In the genomic region with DNA sequence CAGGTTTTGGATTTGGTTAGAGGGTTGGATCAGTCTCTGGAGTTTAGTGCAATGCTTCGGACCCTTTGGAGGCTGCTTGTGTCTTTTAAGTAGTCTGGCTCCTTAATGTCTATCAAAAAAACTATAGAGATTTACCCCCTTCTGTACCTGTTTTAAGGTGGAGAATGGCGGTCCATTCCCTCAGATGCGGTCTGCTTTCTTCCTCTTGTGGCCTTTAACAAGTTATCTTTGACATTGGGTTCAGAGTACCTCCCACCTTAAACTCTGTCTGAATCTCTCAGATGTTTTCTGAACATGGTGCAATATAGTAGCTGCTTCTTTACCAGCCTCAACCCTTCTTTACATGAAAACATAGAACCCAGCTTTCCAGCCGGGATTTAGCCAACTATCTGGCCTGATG, we compare ENCODE assay signal across 15 cellular contexts. TPM values are rescaled to one million over a fixed set of nuclear protein-coding genes. Genes with fewer than 3 reads are reported as not detected.
DNase-seq lines count a peak whose midpoint lies in the region; ATAC-seq and TF ChIP-seq lines count a peak whose summit lies in the region.
"Had no signal": no experiment of that assay in that cellular context is flagged by ENCODE, and none has a peak within 500 bp of the region (broad histone marks: within the 10 kb centered on the region; RNA-seq: fewer than 3 reads in every experiment).

No MANE protein-coding gene starts in this region.

- H3K36me3 Mint-ChIP-seq in T-helper 1 cell treated with Interleukin-12 subunit alpha and Interleukin-12 subunit beta and Interleukin-4 antibody, amounts not matched to agents 30 μg/mL and 1 μg/mL, for 36 hours (ENCODE audit: low read depth) = peaks cover 10% of the 10 kb centered on the region
- H3K36me3 Mint-ChIP-seq in HFFc6 (ENCODE audit: low read depth) (peaks cover 17% of the 10 kb centered on the region; the same call in 1 of the 2 replicates), nephron (ENCODE audit: low read depth) (peaks cover 21% of the 10 kb centered on the region)
- peaks cover 43% of the 10 kb centered on the region for H3K36me3 Mint-ChIP-seq in activated T-helper 2 cell treated with anti-CD3 and anti-CD28 coated beads, Interferon-gamma antibody, Interleukin-2, Interleukin-4, amounts not matched to agents 10 μg/mL and 5 μg/mL and 100 μg/mL, durations not matched to agents 14 hours and 24 hours and 36 hours (ENCODE audit: low read depth)

- TF ChIP-seq CTCF in HFFc6 (IDR thresholded peaks at IDR 0.05) (no peak), nephron (IDR thresholded peaks at IDR 0.05; ENCODE audit: unreplicated experiment in 3 of 3) (no peak)

- intact Hi-C loops in activated T-helper 2 cell treated with anti-CD3 and anti-CD28 coated beads, Interferon-gamma antibody, Interleukin-2, Interleukin-4, amounts not matched to agents 10 μg/mL and 5 μg/mL and 100 μg/mL, durations not matched to agents 14 hours and 24 hours and 36 hours (cut with micrococcal nuclease) = no loop called here

- H3K4me3 Mint-ChIP-seq in T-helper 1 cell treated with Interleukin-12 subunit alpha and Interleukin-12 subunit beta and Interleukin-4 antibody, amounts not matched to agents 30 μg/mL and 1 μg/mL, for 36 hours = peak overlapping the region; percentile 100
- H3K4me3 Mint-ChIP-seq in HFFc6 (peak overlapping the region; percentile 91; the same call in 1 of the 2 replicates), nephron (peak overlapping the region; percentile 95 to 97 (median 95))
- peak overlapping the region; percentile 98 for H3K4me3 Mint-ChIP-seq in activated T-helper 2 cell treated with anti-CD3 and anti-CD28 coated beads, Interferon-gamma antibody, Interleukin-2, Interleukin-4, amounts not matched to agents 10 μg/mL and 5 μg/mL and 100 μg/mL, durations not matched to agents 14 hours and 24 hours and 36 hours (ENCODE audit: low read depth)

- ATAC-seq in HG03460 (IDR thresholded peaks at IDR 0.05; ENCODE audit: unreplicated experiment) = no peak
- ATAC-seq: left lobe of liver had no signal

- H3K9me3 Mint-ChIP-seq in T-helper 1 cell treated with Interleukin-12 subunit alpha and Interleukin-12 subunit beta and Interleukin-4 antibody, amounts not matched to agents 30 μg/mL and 1 μg/mL, for 36 hours = no peaks in the 10 kb centered on the region
- H3K9me3 Mint-ChIP-seq in HFFc6 = no peaks in the 10 kb centered on the region
- no peaks in the 10 kb centered on the region for H3K9me3 Mint-ChIP-seq in activated T-helper 2 cell treated with anti-CD3 and anti-CD28 coated beads, Interferon-gamma antibody, Interleukin-2, Interleukin-4, amounts not matched to agents 10 μg/mL and 5 μg/mL and 100 μg/mL, durations not matched to agents 14 hours and 24 hours and 36 hours
- H3K9me3 Mint-ChIP-seq in nephron = no peaks in the 10 kb centered on the region

- no peaks in the 10 kb centered on the region for H3K27me3 Mint-ChIP-seq in T-helper 1 cell treated with Interleukin-12 subunit alpha and Interleukin-12 subunit beta and Interleukin-4 antibody, amounts not matched to agents 30 μg/mL and 1 μg/mL, for 36 hours (ENCODE audit: low read depth)
- peaks cover 11% of the 10 kb centered on the region for H3K27me3 Mint-ChIP-seq in HFFc6 (ENCODE audit: insufficient read depth)
- no peaks in the 10 kb centered on the region for H3K27me3 Mint-ChIP-seq in activated T-helper 2 cell treated with anti-CD3 and anti-CD28 coated beads, Interferon-gamma antibody, Interleukin-2, Interleukin-4, amounts not matched to agents 10 μg/mL and 5 μg/mL and 100 μg/mL, durations not matched to agents 14 hours and 24 hours and 36 hours (ENCODE audit: low read depth)
- H3K27me3 Mint-ChIP-seq in nephron (ENCODE audit: low read depth) = no peaks in the 10 kb centered on the region

- DNase-seq in T-helper 1 cell (no peak), HFFc6 (no peak), kidney tubule cell (ENCODE audit: low spot score) (no peak), kidney glomerular epithelial cell (lab: John Stamatoyannopoulos, UW) (no peak)
- no peak for DNase-seq in activated T-helper 2 cell treated with anti-CD3 and anti-CD28 coated beads, Interferon-gamma antibody, Interleukin-2, Interleukin-4, amounts not matched to agents 10 μg/mL and 5 μg/mL and 100 μg/mL, durations not matched to agents 14 hours and 24 hours and 36 hours (ENCODE audit: low spot score)
- DNase-seq: 8988T, DMS153, NCI-H1930, NCI-H774, SHP77, small intestine had no signal

- H3K4me1 Mint-ChIP-seq in T-helper 1 cell treated with Interleukin-12 subunit alpha and Interleukin-12 subunit beta and Interleukin-4 antibody, amounts not matched to agents 30 μg/mL and 1 μg/mL, for 36 hours (ENCODE audit: low read depth) = peaks cover 30% of the 10 kb centered on the region
- peaks cover 55% of the 10 kb centered on the region for H3K4me1 Mint-ChIP-seq in HFFc6 (ENCODE audit: low read depth)
- peaks cover 41% of the 10 kb centered on the region for H3K4me1 Mint-ChIP-seq in activated T-helper 2 cell treated with anti-CD3 and anti-CD28 coated beads, Interferon-gamma antibody, Interleukin-2, Interleukin-4, amounts not matched to agents 10 μg/mL and 5 μg/mL and 100 μg/mL, durations not matched to agents 14 hours and 24 hours and 36 hours (ENCODE audit: low read depth)
- peaks cover 48% of the 10 kb centered on the region for H3K4me1 Mint-ChIP-seq in nephron

- no peak overlapping the region for H3K27ac Mint-ChIP-seq in T-helper 1 cell treated with Interleukin-12 subunit alpha and Interleukin-12 subunit beta and Interleukin-4 antibody, amounts not matched to agents 30 μg/mL and 1 μg/mL, for 36 hours
- no peak overlapping the region for H3K27ac Mint-ChIP-seq in HFFc6
- peak overlapping the region; percentile 29 for H3K27ac Mint-ChIP-seq in activated T-helper 2 cell treated with anti-CD3 and anti-CD28 coated beads, Interferon-gamma antibody, Interleukin-2, Interleukin-4, amounts not matched to agents 10 μg/mL and 5 μg/mL and 100 μg/mL, durations not matched to agents 14 hours and 24 hours and 36 hours
- H3K27ac Mint-ChIP-seq in nephron = peak overlapping the region in 2 of 3 experiments; percentile 12 to 92

RNA-seq across cellular contexts. Expression of gene IPO9, which starts 2.4 kb away (rescaled TPM):
- 10 to 100 TPM; 54.1 to 77.8 (median 63.6) TPM for total RNA-seq in HFFc6 (2021; fragmentation: NEBNext Ultra II Directional; extraction: Animal tissue kit (Norgen Biotek cat#: 25700))
- total RNA-seq in activated T-helper 2 cell treated with anti-CD3 and anti-CD28 coated beads, Interferon-gamma antibody, Interleukin-2, Interleukin-4, amounts not matched to agents 10 μg/mL and 5 μg/mL and 100 μg/mL, durations not matched to agents 14 hours and 24 hours and 36 hours = 64.7 and 66.7 TPM in 2 replicates

RNA-seq across cellular contexts. Expression of gene SHISA4, which starts 57.3 kb away (rescaled TPM):
- 10 to 100 TPM; 29.8 to 49.6 (median 39.9) TPM for total RNA-seq in HFFc6 (2021; fragmentation: NEBNext Ultra II Directional; extraction: Animal tissue kit (Norgen Biotek cat#: 25700))
- total RNA-seq in activated T-helper 2 cell treated with anti-CD3 and anti-CD28 coated beads, Interferon-gamma antibody, Interleukin-2, Interleukin-4, amounts not matched to agents 10 μg/mL and 5 μg/mL and 100 μg/mL, durations not matched to agents 14 hours and 24 hours and 36 hours = 0.41 and 0.48 TPM in 2 replicates

Comparison
In these comparisons a context has a peak if more than half of its experiments do, and no peak if none do; other contexts are left out.
1. H3K27ac Mint-ChIP-seq: peak in activated T-helper 2 cell treated with anti-CD3 and anti-CD28 coated beads, Interferon-gamma antibody, Interleukin-2, Interleukin-4, amounts not matched to agents 10 μg/mL and 5 μg/mL and 100 μg/mL, durations not matched to agents 14 hours and 24 hours and 36 hours (single experiment) and nephron (2 of 3); none in T-helper 1 cell treated with Interleukin-12 subunit alpha and Interleukin-12 subunit beta and Interleukin-4 antibody, amounts not matched to agents 30 μg/mL and 1 μg/mL, for 36 hours (single experiment) and HFFc6 (single experiment).
2. RNA of gene SHISA4, which starts 57.3 kb away (total RNA-seq): 29.8 to 49.6 TPM in HFFc6; 0.41 to 0.48 TPM in activated T-helper 2 cell treated with anti-CD3 and anti-CD28 coated beads, Interferon-gamma antibody, Interleukin-2, Interleukin-4, amounts not matched to agents 10 μg/mL and 5 μg/mL and 100 μg/mL, durations not matched to agents 14 hours and 24 hours and 36 hours; every median in the first group is over 10 times any median in the second.
3. Peak in every context shown above with its lines, with median percentiles within 50 percentile points of each other: H3K4me3 Mint-ChIP-seq.